In the genomic region with DNA sequence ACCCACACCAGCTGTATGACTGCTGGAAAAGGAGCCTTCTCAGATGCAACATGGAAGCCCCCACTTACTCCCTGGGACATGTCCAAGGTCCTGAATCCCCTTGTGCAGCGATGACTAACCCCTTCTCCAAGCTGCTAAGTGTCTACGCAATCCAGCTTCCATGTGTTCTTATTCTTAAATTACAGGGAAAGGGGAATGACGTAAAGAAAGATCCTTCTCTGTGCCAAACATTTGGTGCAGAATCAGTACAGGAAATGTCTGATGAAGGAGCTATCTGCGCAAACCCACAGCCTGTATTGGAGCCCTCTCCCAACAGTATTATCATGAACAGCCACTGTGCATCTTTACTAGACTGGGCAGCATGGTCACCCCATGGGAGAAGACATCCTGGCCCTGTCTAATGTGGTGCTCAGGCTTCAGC, we compare ENCODE assay signal across 16 cellular contexts.
A peak's percentile ranks its signal among the peaks of the same experiment; 100 is the strongest.
DNase-seq lines count a peak whose midpoint lies in the region; ATAC-seq and TF ChIP-seq lines count a peak whose summit lies in the region.
"Had no signal": no experiment of that assay in that cellular context is flagged by ENCODE, and none has a peak within 500 bp of the region (broad histone marks: within the 10 kb centered on the region; RNA-seq: fewer than 3 reads in every experiment).

No MANE protein-coding gene starts in this region.

- no peak for TF ChIP-seq EP300 in SK-N-SH (IDR thresholded peaks at IDR 0.05; ENCODE audit: borderline replicate concordance in 1 of 2, low read depth in 1 of 2, low read length in 1 of 2)

- H2AFZ ChIP-seq in GM23248 (no peak overlapping the region), SK-N-SH (ENCODE audit: low read depth) (no peak overlapping the region)

- H3K9me2 ChIP-seq in GM23248 (ENCODE audit: insufficient read depth): no peaks in the 10 kb centered on the region
- no peaks in the 10 kb centered on the region; the same call in 1 of the 2 replicates for H3K9me2 ChIP-seq in SK-N-SH

- no peaks in the 10 kb centered on the region for H4K20me1 ChIP-seq in GM23248 (ENCODE audit: insufficient read depth)
- H4K20me1 ChIP-seq in SK-N-SH (ENCODE audit: insufficient read depth): no peaks in the 10 kb centered on the region

- no peaks in the 10 kb centered on the region for H3K9me3 Mint-ChIP-seq in activated CD4-positive, alpha-beta memory T cell treated with anti-CD3 and anti-CD28 coated beads for 36 hours

- 54 to 58% methylated on average over 4 of the region's 4 CpGs for WGBS in GM23248 (ENCODE audit: low coverage in 1 of 2, low lambda C conversion rate in 2 of 2, missing lambda C conversion rate in 2 of 2), 2 experiments
- WGBS in SK-N-SH (ENCODE audit: low lambda C conversion rate): 74% methylated on average over 4 of the region's 4 CpGs

- in situ Hi-C loops in GM23248 (cut with MboI): no loop called here

- H3K36me3 ChIP-seq in GM23248 (ENCODE audit: low read depth) (no peaks in the 10 kb centered on the region), SK-N-SH (replicated peaks in 1 of 2; ENCODE audit: control insufficient read depth in 1 of 2, insufficient read depth in 2 of 2, low read length in 1 of 2) (peaks cover 0 to 5% of the 10 kb centered on the region in 2 experiments), rectal smooth muscle tissue (ENCODE audit: control insufficient read depth, insufficient read depth, low read length) (no peaks in the 10 kb centered on the region)
- H3K36me3 ChIP-seq: prostate gland had no signal

- H3K4me3 ChIP-seq in GM23248 (no peak overlapping the region), SK-N-SH (ENCODE audit: low read depth in 2 of 2, low read length in 1 of 2) (no peak overlapping the region), foreskin fibroblast (ENCODE audit: low read depth in 1 of 2, low read length in 2 of 2) (no peak overlapping the region), rectal smooth muscle tissue (ENCODE audit: low read length) (no peak overlapping the region)
- H3K4me3 ChIP-seq: prostate gland had no signal

- no peaks in the 10 kb centered on the region for H3K4me1 Mint-ChIP-seq in activated CD4-positive, alpha-beta memory T cell treated with anti-CD3 and anti-CD28 coated beads for 36 hours (ENCODE audit: low read depth)

- H3K4me1 ChIP-seq in GM23248 (ENCODE audit: insufficient read depth) (no peaks in the 10 kb centered on the region), SK-N-SH (ENCODE audit: control insufficient read depth in 1 of 2, insufficient read depth in 2 of 2, low read depth in 1 of 2, low read length in 1 of 2) (peaks cover 0 to 9% of the 10 kb centered on the region in 2 experiments; a peak in 2 of 4 replicates), rectal smooth muscle tissue (ENCODE audit: control insufficient read depth, insufficient read depth, low read length) (no peaks in the 10 kb centered on the region)
- H3K4me1 ChIP-seq: prostate gland had no signal

- H3K79me2 ChIP-seq in GM23248 (ENCODE audit: insufficient read depth) (no peaks in the 10 kb centered on the region), SK-N-SH (ENCODE audit: insufficient read depth) (no peaks in the 10 kb centered on the region)

- no peak for ATAC-seq in HG03432 (IDR thresholded peaks at IDR 0.05; ENCODE audit: unreplicated experiment)
- ATAC-seq: activated T-cell treated with anti-CD3 and anti-CD28 coated beads, Interleukin-2, amount 50 U/mL, for 72 hours had no signal

- H3F3A ChIP-seq in GM23248 (ENCODE audit: insufficient read depth) (no peaks in the 10 kb centered on the region), SK-N-SH (replicated peaks; ENCODE audit: insufficient read depth) (no peaks in the 10 kb centered on the region)

- TF ChIP-seq CTCF in SK-N-SH (IDR thresholded peaks at IDR 0.05) (no peak), foreskin fibroblast (IDR thresholded peaks at IDR 0.05; ENCODE audit: low read depth, low read length) (no peak)

- H3K9ac ChIP-seq in GM23248: no peak overlapping the region
- H3K9ac ChIP-seq in SK-N-SH: no peak overlapping the region
- H3K9ac ChIP-seq in rectal smooth muscle tissue (ENCODE audit: low read length): no peak overlapping the region
- H3K9ac ChIP-seq: KMS-11 had no signal

- H3K27ac ChIP-seq in GM23248: no peak overlapping the region
- peak overlapping the region in 1 of 2 experiments; percentile 97; a peak in 2 of 4 replicates for H3K27ac ChIP-seq in SK-N-SH (ENCODE audit: low read depth in 2 of 2, low read length in 1 of 2)
- peak overlapping the region; percentile 25 for H3K27ac ChIP-seq in rectal smooth muscle tissue (ENCODE audit: low read depth, low read length)
- H3K27ac ChIP-seq: C4-2B, KMS-11, prostate gland had no signal

- DNase-seq in GM23248 (peak; percentile 17), SK-N-SH (no peak), foreskin fibroblast (peak; percentile 70 to 89), hypothalamus (lab: John Stamatoyannopoulos, UW) (no peak)
- DNase-seq in stimulated activated CD4-positive, alpha-beta T cell treated with anti-CD3 and anti-CD28 coated beads, Interleukin-2, amount 100 ng/mL, for 48 hours: no peak
- no peak for DNase-seq in activated CD4-positive, alpha-beta memory T cell treated with anti-CD3 and anti-CD28 coated beads for 36 hours
- DNase-seq: activated T-cell treated with anti-CD3 and anti-CD28 coated beads, Interleukin-2, amount 50 U/mL, for 72 hours; caudate nucleus; midbrain; stimulated activated CD4-positive, alpha-beta T cell treated with anti-CD3 and anti-CD28 coated beads, Interleukin-4, amount 100 ng/mL, for 24 hours; stimulated activated naive CD4-positive, alpha-beta T cell treated with Interleukin-2 at 50 U/mL for 16 hours had no signal

- no peak for TF ChIP-seq RAD21 in SK-N-SH (IDR thresholded peaks at IDR 0.05; ENCODE audit: low read length)

- CTCF ChIA-PET in SK-N-SH (lab: Yijun Ruan, JAX): interaction anchor here (0.6 to 5.3 kb wide), 8 partner anchors 20 to 242 kb away, joined by 3 to 34 read pairs (median 4); a partner anchor contains a TSS
- CTCF ChIA-PET in activated CD4-positive, alpha-beta memory T cell treated with anti-CD3 and anti-CD28 coated beads for 36 hours (lab: Charles Lee): interaction anchor here (0.6 to 0.8 kb wide), 2 partner anchors 46 to 1993 kb away, joined by 3 to 4 read pairs; no protein-coding TSS in a partner anchor

- H3K36me3 Mint-ChIP-seq in activated CD4-positive, alpha-beta memory T cell treated with anti-CD3 and anti-CD28 coated beads for 36 hours: peaks cover 3% of the 10 kb centered on the region

- H3K4me2 ChIP-seq in GM23248 (ENCODE audit: unreplicated experiment): no peak overlapping the region
- H3K4me2 ChIP-seq in SK-N-SH: no peak overlapping the region
- H3K4me2 ChIP-seq: KMS-11 had no signal

- H3K27me3 ChIP-seq in GM23248 (replicated peaks; ENCODE audit: insufficient read depth): no peaks in the 10 kb centered on the region
- no peaks in the 10 kb centered on the region for H3K27me3 ChIP-seq in SK-N-SH (ENCODE audit: insufficient read depth)
- H3K27me3 ChIP-seq in rectal smooth muscle tissue (ENCODE audit: control insufficient read depth, insufficient read depth, low read length): no peaks in the 10 kb centered on the region

- no peaks in the 10 kb centered on the region for H3K27me3 Mint-ChIP-seq in activated CD4-positive, alpha-beta memory T cell treated with anti-CD3 and anti-CD28 coated beads for 36 hours

- no peaks in the 10 kb centered on the region for H3K9me3 ChIP-seq in GM23248 (ENCODE audit: low read depth)
- H3K9me3 ChIP-seq in SK-N-SH: no peaks in the 10 kb centered on the region; the same call in 1 of the 2 replicates
- H3K9me3 ChIP-seq: prostate gland had no signal

- H3K27ac Mint-ChIP-seq in activated CD4-positive, alpha-beta memory T cell treated with anti-CD3 and anti-CD28 coated beads for 36 hours: no peak overlapping the region
- H3K27ac Mint-ChIP-seq: activated T-cell treated with anti-CD3 and anti-CD28 coated beads, Interleukin-2, amount 50 U/mL, for 72 hours had no signal

- intact Hi-C loops in activated CD4-positive, alpha-beta memory T cell treated with anti-CD3 and anti-CD28 coated beads for 36 hours (cut with micrococcal nuclease): no loop called here

- POLR2A ChIA-PET in SK-N-SH (lab: Yijun Ruan, JAX): interaction anchor here (1.0 kb wide), 1 partner anchor 28 kb away, joined by 3 read pairs; no protein-coding TSS in a partner anchor
- POLR2A ChIA-PET in activated CD4-positive, alpha-beta memory T cell treated with anti-CD3 and anti-CD28 coated beads for 36 hours (lab: Charles Lee): no interaction called here

- H3K4me3 Mint-ChIP-seq in activated CD4-positive, alpha-beta memory T cell treated with anti-CD3 and anti-CD28 coated beads for 36 hours: no peak overlapping the region
- H3K4me3 Mint-ChIP-seq: activated T-cell treated with anti-CD3 and anti-CD28 coated beads, Interleukin-2, amount 50 U/mL, for 72 hours had no signal

TF ChIP-seq in SK-N-SH, 30 proteins besides CTCF, POLR2A, EP300 and RAD21 (continues in another document):
- TF ChIP-seq, protein P1, sequence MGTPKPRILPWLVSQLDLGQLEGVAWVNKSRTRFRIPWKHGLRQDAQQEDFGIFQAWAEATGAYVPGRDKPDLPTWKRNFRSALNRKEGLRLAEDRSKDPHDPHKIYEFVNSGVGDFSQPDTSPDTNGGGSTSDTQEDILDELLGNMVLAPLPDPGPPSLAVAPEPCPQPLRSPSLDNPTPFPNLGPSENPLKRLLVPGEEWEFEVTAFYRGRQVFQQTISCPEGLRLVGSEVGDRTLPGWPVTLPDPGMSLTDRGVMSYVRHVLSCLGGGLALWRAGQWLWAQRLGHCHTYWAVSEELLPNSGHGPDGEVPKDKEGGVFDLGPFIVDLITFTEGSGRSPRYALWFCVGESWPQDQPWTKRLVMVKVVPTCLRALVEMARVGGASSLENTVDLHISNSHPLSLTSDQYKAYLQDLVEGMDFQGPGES (IDR thresholded peaks at IDR 0.05; ENCODE audit: low read depth, low read length): no peak
- no peak for TF ChIP-seq GATA2 (CRISPR knock-in tag; IDR thresholded peaks at IDR 0.05)

Comparison
In these comparisons a context has a peak if more than half of its experiments do, and no peak if none do; other contexts are left out.
1. DNase-seq: peak in GM23248 (single experiment) and foreskin fibroblast (2 of 2); none in SK-N-SH (single experiment), stimulated activated CD4-positive, alpha-beta T cell treated with anti-CD3 and anti-CD28 coated beads, Interleukin-2, amount 100 ng/mL, for 48 hours (0 of 2), hypothalamus (0 of 51) and activated CD4-positive, alpha-beta memory T cell treated with anti-CD3 and anti-CD28 coated beads for 36 hours (single experiment).